1 cellular context compared by ENCODE assay signal in genomic region chr9:101030022-101030391, GRCh38.
TF ChIP-seq lines count a peak whose summit lies in the region.

No MANE protein-coding gene starts in this region.

TF ChIP-seq in neural cell, 6 proteins besides CTCF, POLR2A, EP300 and RAD21 (continued from another document):
- TF ChIP-seq REST (IDR thresholded peaks at IDR 0.05; ENCODE audit: borderline replicate concordance) = no peak
